33 cellular contexts compared by ENCODE assay signal in the genomic region with DNA sequence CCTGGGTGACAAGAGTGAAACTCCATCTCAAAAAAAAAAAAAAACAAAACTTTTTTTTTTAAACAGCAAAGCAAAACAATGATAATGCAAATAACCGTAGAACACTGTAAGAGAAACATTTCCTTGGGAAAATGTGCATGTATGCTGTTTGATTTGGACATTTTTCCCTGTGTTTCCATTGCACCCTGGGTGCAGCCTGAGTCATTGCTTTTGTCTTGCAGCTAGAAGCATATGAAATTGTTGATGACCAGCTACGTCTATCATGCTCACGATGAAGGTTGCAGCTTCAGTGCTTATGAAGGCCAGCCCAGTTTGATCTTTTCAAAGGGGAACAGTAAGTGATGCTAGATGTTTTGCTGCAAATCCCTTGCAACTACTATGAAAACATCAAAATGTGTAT. TPM values are rescaled to one million over a fixed set of nuclear protein-coding genes. Genes with fewer than 3 reads are reported as not detected.
"Had no signal": no experiment of that assay in that cellular context is flagged by ENCODE, and none has a peak within 500 bp of the region (broad histone marks: within the 10 kb centered on the region; RNA-seq: fewer than 3 reads in every experiment).

No MANE protein-coding gene starts in this region.

- H3K27me3 ChIP-seq: breast epithelium, esophagus squamous epithelium, gastrocnemius medialis, hepatocyte, right lobe of liver had no signal

- H3K4me3 Mint-ChIP-seq: activated CD4-positive, alpha-beta memory T cell treated with anti-CD3 and anti-CD28 coated beads for 36 hours; activated CD4-positive, alpha-beta T cell treated with anti-CD3 and anti-CD28 coated beads, Interleukin-2, amount 10 ng/mL, durations not matched to agents 24 days and 14 days; activated naive CD4-positive, alpha-beta T cell treated with anti-CD3 and anti-CD28 coated beads, Interleukin-2, amount 10 ng/mL, durations not matched to agents 7 days and 5 days; activated naive CD8-positive, alpha-beta T cell treated with anti-CD3 and anti-CD28 coated beads, Interleukin-2, amount 10 ng/mL, durations not matched to agents 7 days and 5 days; activated T-cell treated with anti-CD3 and anti-CD28 coated beads, Interleukin-2, amount 50 U/mL, for 24 hours; mesothelial cell of epicardium; naive thymus-derived CD4-positive, alpha-beta T cell had no signal

- H3K36me3 Mint-ChIP-seq: activated CD4-positive, alpha-beta memory T cell treated with anti-CD3 and anti-CD28 coated beads for 36 hours; activated naive CD4-positive, alpha-beta T cell treated with anti-CD3 and anti-CD28 coated beads, Interleukin-2, amount 10 ng/mL, durations not matched to agents 7 days and 5 days; activated naive CD8-positive, alpha-beta T cell treated with anti-CD3 and anti-CD28 coated beads, Interleukin-2, amount 10 ng/mL, durations not matched to agents 7 days and 5 days; mesothelial cell of epicardium; naive thymus-derived CD4-positive, alpha-beta T cell had no signal

- ATAC-seq: gastrocnemius medialis; left colon; naive thymus-derived CD4-positive, alpha-beta T cell; right lobe of liver; stimulated activated naive CD8-positive, alpha-beta T cell treated with anti-CD3 and anti-CD28 coated beads, Interleukin-15, Interleukin-2, amounts not matched to agents 100 U/mL and 50 U/mL, for 24 hours had no signal

- H3K27ac Mint-ChIP-seq: activated CD4-positive, alpha-beta memory T cell treated with anti-CD3 and anti-CD28 coated beads for 36 hours; activated CD4-positive, alpha-beta T cell treated with anti-CD3 and anti-CD28 coated beads, Interleukin-2, amount 10 ng/mL, durations not matched to agents 24 days and 14 days; activated naive CD4-positive, alpha-beta T cell treated with anti-CD3 and anti-CD28 coated beads, Interleukin-2, amount 10 ng/mL, durations not matched to agents 7 days and 5 days; activated naive CD8-positive, alpha-beta T cell treated with anti-CD3 and anti-CD28 coated beads, Interleukin-2, amount 10 ng/mL, durations not matched to agents 7 days and 5 days; activated T-cell treated with anti-CD3 and anti-CD28 coated beads, Interleukin-2, amount 50 U/mL, for 24 hours; mesothelial cell of epicardium; naive thymus-derived CD4-positive, alpha-beta T cell had no signal

- DNase-seq: activated CD4-positive, alpha-beta memory T cell treated with anti-CD3 and anti-CD28 coated beads for 36 hours; activated CD4-positive, alpha-beta T cell treated with anti-CD3 and anti-CD28 coated beads, Interleukin-2, amount 10 ng/mL, durations not matched to agents 24 days and 14 days; activated CD4-positive, CD25-positive, alpha-beta regulatory T cell treated with anti-CD3 and anti-CD28 coated beads, Interleukin-2, amount 50 U/mL, for 72 hours; activated CD8-positive, alpha-beta memory T cell treated with anti-CD3 and anti-CD28 coated beads, Interleukin-2, amount 50 U/mL, for 4 hours; activated gamma-delta T cell; activated naive CD4-positive, alpha-beta T cell treated with anti-CD3 and anti-CD28 coated beads, Interleukin-2, amount 10 ng/mL, durations not matched to agents 7 days and 5 days; activated naive CD8-positive, alpha-beta T cell treated with anti-CD3 and anti-CD28 coated beads, Interleukin-2, amount 10 ng/mL, durations not matched to agents 7 days and 5 days; activated T-cell treated with anti-CD3 and anti-CD28 coated beads, Interleukin-2, amount 50 U/mL, for 24 hours; central memory CD4-positive, alpha-beta T cell; effector CD8-positive, alpha-beta T cell; esophagus squamous epithelium; gastrocnemius medialis; glutamatergic neuron; left colon; naive thymus-derived CD4-positive, alpha-beta T cell; posterior cingulate gyrus; right lobe of liver; stimulated activated CD4-positive, alpha-beta T cell treated with anti-CD3 and anti-CD28 coated beads, Interleukin-12 subunit alpha, Interleukin-12 subunit beta, amount 100 ng/mL, for 4 hours; stimulated activated CD4-positive, alpha-beta T cell treated with anti-CD3 and anti-CD28 coated beads, Interleukin-4, amount 100 ng/mL, for 1 hour; stimulated activated naive CD8-positive, alpha-beta T cell treated with anti-CD3 and anti-CD28 coated beads, Interleukin-15, Interleukin-2, amounts not matched to agents 100 U/mL and 50 U/mL, for 24 hours; T-helper 2 cell had no signal

- H3K4me1 ChIP-seq: breast epithelium, right lobe of liver had no signal

- H3K36me3 ChIP-seq: breast epithelium, esophagus squamous epithelium, gastrocnemius medialis had no signal

- H3K9me3 Mint-ChIP-seq: activated CD4-positive, alpha-beta memory T cell treated with anti-CD3 and anti-CD28 coated beads for 36 hours; activated CD4-positive, alpha-beta T cell treated with anti-CD3 and anti-CD28 coated beads, Interleukin-2, amount 10 ng/mL, durations not matched to agents 24 days and 14 days; activated naive CD4-positive, alpha-beta T cell treated with anti-CD3 and anti-CD28 coated beads, Interleukin-2, amount 10 ng/mL, durations not matched to agents 7 days and 5 days; activated naive CD8-positive, alpha-beta T cell treated with anti-CD3 and anti-CD28 coated beads, Interleukin-2, amount 10 ng/mL, durations not matched to agents 7 days and 5 days; activated T-cell treated with anti-CD3 and anti-CD28 coated beads, Interleukin-2, amount 50 U/mL, for 24 hours; mesothelial cell of epicardium; naive thymus-derived CD4-positive, alpha-beta T cell had no signal

- H3K9me3 ChIP-seq: breast epithelium, esophagus squamous epithelium, gastrocnemius medialis, right lobe of liver had no signal

- H3K4me3 ChIP-seq: breast epithelium, esophagus squamous epithelium, gastrocnemius medialis, hepatocyte, right lobe of liver had no signal

- H3K27ac ChIP-seq: breast epithelium, epithelial cell of prostate, hepatocyte, right lobe of liver had no signal

RNA-seq across cellular contexts. Expression of gene MOGAT1, which starts 41.5 kb away (rescaled TPM):
- total RNA-seq: activated CD4-positive, alpha-beta memory T cell treated with anti-CD3 and anti-CD28 coated beads for 36 hours; activated CD4-positive, alpha-beta T cell treated with anti-CD3 and anti-CD28 coated beads, Interleukin-2, amount 10 ng/mL, durations not matched to agents 24 days and 14 days; activated CD8-positive, alpha-beta memory T cell treated with anti-CD3 and anti-CD28 coated beads for 36 hours; activated naive CD8-positive, alpha-beta T cell treated with anti-CD3 and anti-CD28 coated beads, Interleukin-2, amount 10 ng/mL, durations not matched to agents 7 days and 5 days; dermis microvascular lymphatic vessel endothelial cell; esophagus squamous epithelium; gastrocnemius medialis; hepatocyte; lower leg skin; mesothelial cell of epicardium; naive thymus-derived CD4-positive, alpha-beta T cell; skeletal muscle tissue; ureter had no signal
- polyA plus RNA-seq: hepatocyte; keratinocyte; naive thymus-derived CD4-positive, alpha-beta T cell; neural cell; thymus had no signal
